ENCODE assay signal across 7 cellular contexts in genomic region chr14:100192672-100193416, GRCh38. TPM values are rescaled to one million over a fixed set of nuclear protein-coding genes. Genes with fewer than 3 reads are reported as not detected.
A peak's percentile ranks its signal among the peaks of the same experiment; 100 is the strongest.
DNase-seq lines count a peak whose midpoint lies in the region; ATAC-seq and TF ChIP-seq lines count a peak whose summit lies in the region.

No MANE protein-coding gene starts in this region.

- peak; percentile 79 to 90 (median 81) for TF ChIP-seq CTCF in ascending aorta (IDR thresholded peaks at IDR 0.05)

- peak overlapping the region; percentile 84 to 94 for H3K27ac ChIP-seq in ascending aorta
- peak overlapping the region; percentile 89 for H3K27ac ChIP-seq in right cardiac atrium (ENCODE audit: low read length)
- H3K27ac ChIP-seq in rectal smooth muscle tissue (ENCODE audit: low read depth, low read length): peak overlapping the region; percentile 93

- H3K4me1 ChIP-seq in ascending aorta (peaks cover 0 to 9% of the 10 kb centered on the region in 2 donors), right cardiac atrium (ENCODE audit: control insufficient read depth, insufficient read depth, low read length) (peaks cover 2% of the 10 kb centered on the region), rectal smooth muscle tissue (ENCODE audit: control insufficient read depth, insufficient read depth, low read length) (peaks cover 7% of the 10 kb centered on the region)

- 1% methylated on average over 62 of the region's 62 CpGs for WGBS in right cardiac atrium

- H3K27me3 ChIP-seq in ascending aorta (no peaks in the 10 kb centered on the region), right cardiac atrium (ENCODE audit: control insufficient read depth, insufficient read depth) (no peaks in the 10 kb centered on the region), rectal smooth muscle tissue (ENCODE audit: control insufficient read depth, insufficient read depth, low read length) (no peaks in the 10 kb centered on the region)

- peak overlapping the region; percentile 54 to 68 for H3K4me3 ChIP-seq in ascending aorta
- H3K4me3 ChIP-seq in right cardiac atrium (ENCODE audit: low read length): peak overlapping the region; percentile 24
- peak overlapping the region; percentile 74 for H3K4me3 ChIP-seq in rectal smooth muscle tissue (ENCODE audit: low read length)

- DNase-seq in NCI-H1694 treated with DMSO at 0.1 percent for 48 hours (lab: John Stamatoyannopoulos, UW) (peak; percentile 100), T-helper 2 cell (peak; percentile 99 to 100 (median 99)), ascending aorta (ENCODE audit: low spot score in 2 of 2) (peak; percentile 97 to 100), right cardiac atrium (peak; percentile 99 to 100 (median 100))

- no peaks in the 10 kb centered on the region for H3K9me3 ChIP-seq in ascending aorta
- no peaks in the 10 kb centered on the region for H3K9me3 ChIP-seq in right cardiac atrium (ENCODE audit: control insufficient read depth, low read length)

- ATAC-seq in GM18498 (IDR thresholded peaks at IDR 0.05; ENCODE audit: unreplicated experiment): peak; percentile 99
- peak; percentile 98 for ATAC-seq in HG02938 (IDR thresholded peaks at IDR 0.05; ENCODE audit: unreplicated experiment)
- peak; percentile 99 for ATAC-seq in right cardiac atrium

- H3K36me3 ChIP-seq in ascending aorta (no peaks in the 10 kb centered on the region), rectal smooth muscle tissue (ENCODE audit: control insufficient read depth, insufficient read depth, low read length) (no peaks in the 10 kb centered on the region)

- intact Hi-C loops in ascending aorta (cut with DNase I) (loop anchor here (1.0 to 2.0 kb wide), 8 partner anchors 21 to 712 kb away; partner anchors contain the start of genes CCNK, CYP46A1, SETD3 and WDR25), right cardiac atrium (cut with DNase I) (loop anchor here in 3 of 4 donors (2.0 to 10.0 kb wide), 4 partner anchors 88 to 211 kb away; no protein-coding TSS in a partner anchor)

- H3K9ac ChIP-seq in rectal smooth muscle tissue (ENCODE audit: low read length): peak overlapping the region; percentile 88

RNA-seq across cellular contexts. Expression of gene DEGS2, which starts 33.4 kb away (rescaled TPM):
- 1.6 TPM for total RNA-seq in ascending aorta
- under 1 TPM in 3 of 4 donors, not detected in 1; 0.29 to 0.42 (median 0.31) TPM for total RNA-seq in right cardiac atrium
- 0.11 TPM for polyA plus RNA-seq in right cardiac atrium

RNA-seq across cellular contexts. Expression of gene YY1, which starts 46.1 kb away (rescaled TPM):
- total RNA-seq in ascending aorta: 42.4 TPM
- 10 to 100 TPM; 45.4 to 47.4 (median 46.3) TPM for total RNA-seq in right cardiac atrium
- polyA plus RNA-seq in right cardiac atrium: 28.8 TPM

Comparison
In these comparisons a context has a peak if more than half of its experiments do, and no peak if none do; other contexts are left out.
1. Peak in every context shown above with its lines: DNase-seq, ATAC-seq, H3K4me3 ChIP-seq and H3K27ac ChIP-seq.
2. H3K4me3 ChIP-seq: peak in every context shown above with its lines; median percentile 74 in rectal smooth muscle tissue; 61 in ascending aorta; 24 in right cardiac atrium.